In the genomic region with DNA sequence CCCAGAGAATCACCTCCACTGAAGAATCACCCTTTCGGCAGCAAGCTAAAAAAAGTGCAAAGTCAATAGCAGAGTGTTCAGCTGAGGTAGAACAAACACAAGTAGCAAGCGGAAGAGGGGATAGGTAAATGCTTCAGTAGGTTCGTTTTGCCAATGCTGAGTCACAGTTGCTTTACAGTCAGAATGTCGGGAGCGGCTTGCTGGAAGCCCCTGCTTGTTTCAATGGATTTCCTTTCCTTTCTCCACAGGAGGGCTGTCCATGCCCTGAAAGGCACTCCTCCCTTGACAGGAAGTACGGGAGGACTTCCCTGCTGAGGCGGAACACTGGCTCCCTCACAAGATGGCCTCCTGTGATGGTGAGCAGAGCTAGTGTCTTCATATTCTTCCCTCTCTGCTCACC, we compare ENCODE assay signal across 18 cellular contexts.
"Had no signal": no experiment of that assay in that cellular context is flagged by ENCODE, and none has a peak within 500 bp of the region (broad histone marks: within the 10 kb centered on the region; RNA-seq: fewer than 3 reads in every experiment).

No MANE protein-coding gene starts in this region.

- H3K36me3 ChIP-seq: gastrocnemius medialis, heart left ventricle, tibial artery had no signal

- H3K36me3 Mint-ChIP-seq: activated naive CD8-positive, alpha-beta T cell treated with anti-CD3 and anti-CD28 coated beads, Interleukin-2, amount 10 ng/mL, durations not matched to agents 7 days and 5 days; memory B cell; natural killer cell treated with Interleukin-12 subunit alpha and Interleukin-12 subunit beta and Interleukin-15 and Interleukin-18, amount 100 ng/mL, for 72 hours had no signal

- H3K4me3 Mint-ChIP-seq: activated naive CD8-positive, alpha-beta T cell treated with anti-CD3 and anti-CD28 coated beads, Interleukin-2, amount 10 ng/mL, durations not matched to agents 7 days and 5 days; activated T-helper 1 cell treated with anti-CD3 and anti-CD28 coated beads, Interleukin-12 subunit alpha, Interleukin-12 subunit beta, Interleukin-2, Interleukin-4 antibody, amounts not matched to agents 30 ng/mL and 10 ng/mL and 1 ng/mL, durations not matched to agents 14 hours and 24 hours and 36 hours; effector memory CD8-positive, alpha-beta T cell; memory B cell; natural killer cell treated with Interleukin-12 subunit alpha and Interleukin-12 subunit beta and Interleukin-15 and Interleukin-18, amount 100 ng/mL, for 72 hours had no signal

- H3K4me1 Mint-ChIP-seq: activated naive CD8-positive, alpha-beta T cell treated with anti-CD3 and anti-CD28 coated beads, Interleukin-2, amount 10 ng/mL, durations not matched to agents 7 days and 5 days; memory B cell had no signal

- DNase-seq: activated naive CD4-positive, alpha-beta T cell; activated naive CD8-positive, alpha-beta T cell treated with anti-CD3 and anti-CD28 coated beads, Interleukin-2, amount 10 ng/mL, durations not matched to agents 7 days and 5 days; dermis blood vessel endothelial cell; effector memory CD8-positive, alpha-beta T cell; gastrocnemius medialis; heart left ventricle; kidney; left ventricle myocardium superior; occipital lobe; right cardiac atrium; small intestine; stimulated activated CD4-positive, alpha-beta T cell treated with anti-CD3 and anti-CD28 coated beads, Interleukin-4, amount 100 ng/mL, for 24 hours; stimulated activated naive CD4-positive, alpha-beta T cell; tibial artery had no signal

- ATAC-seq: activated CD4-positive, CD25-positive, alpha-beta regulatory T cell treated with anti-CD3 and anti-CD28 coated beads, Interleukin-2, amount 50 U/mL, for 24 hours; effector memory CD8-positive, alpha-beta T cell; gastrocnemius medialis; heart left ventricle; left ventricle myocardium superior; natural killer cell treated with Interleukin-12 subunit alpha and Interleukin-12 subunit beta and Interleukin-15 and Interleukin-18, amount 100 ng/mL, for 72 hours; right cardiac atrium had no signal

- FAIRE-seq: kidney, small intestine had no signal

- H3K9me3 Mint-ChIP-seq: activated naive CD8-positive, alpha-beta T cell treated with anti-CD3 and anti-CD28 coated beads, Interleukin-2, amount 10 ng/mL, durations not matched to agents 7 days and 5 days had no signal

- H3K27me3 Mint-ChIP-seq: activated naive CD8-positive, alpha-beta T cell treated with anti-CD3 and anti-CD28 coated beads, Interleukin-2, amount 10 ng/mL, durations not matched to agents 7 days and 5 days; effector memory CD8-positive, alpha-beta T cell; natural killer cell treated with Interleukin-12 subunit alpha and Interleukin-12 subunit beta and Interleukin-15 and Interleukin-18, amount 100 ng/mL, for 72 hours had no signal

- H3K27me3 ChIP-seq: gastrocnemius medialis, heart left ventricle, tibial artery had no signal

- H3K9me3 ChIP-seq: gastrocnemius medialis, heart left ventricle, tibial artery had no signal

- H3K27ac ChIP-seq: gastrocnemius medialis, heart left ventricle, tibial artery had no signal

- H3K4me3 ChIP-seq: gastrocnemius medialis, heart left ventricle, tibial artery had no signal

- H3K4me1 ChIP-seq: gastrocnemius medialis, heart left ventricle, tibial artery had no signal

- H3K27ac Mint-ChIP-seq: activated naive CD8-positive, alpha-beta T cell treated with anti-CD3 and anti-CD28 coated beads, Interleukin-2, amount 10 ng/mL, durations not matched to agents 7 days and 5 days; activated T-helper 1 cell treated with anti-CD3 and anti-CD28 coated beads, Interleukin-12 subunit alpha, Interleukin-12 subunit beta, Interleukin-2, Interleukin-4 antibody, amounts not matched to agents 30 ng/mL and 10 ng/mL and 1 ng/mL, durations not matched to agents 14 hours and 24 hours and 36 hours; effector memory CD8-positive, alpha-beta T cell; memory B cell; natural killer cell treated with Interleukin-12 subunit alpha and Interleukin-12 subunit beta and Interleukin-15 and Interleukin-18, amount 100 ng/mL, for 72 hours had no signal
